17 cellular contexts compared by ENCODE assay signal in genomic region chr9:113223963-113224362, GRCh38. TPM values are rescaled to one million over a fixed set of nuclear protein-coding genes. Genes with fewer than 3 reads are reported as not detected.
DNase-seq lines count a peak whose midpoint lies in the region; ATAC-seq, FAIRE-seq and TF ChIP-seq lines count a peak whose summit lies in the region.
"Had no signal": no experiment of that assay in that cellular context is flagged by ENCODE, and none has a peak within 500 bp of the region (broad histone marks: within the 10 kb centered on the region; RNA-seq: fewer than 3 reads in every experiment).

No MANE protein-coding gene starts in this region.

- DNase-seq in IMR-90 (peak; percentile 96), K562 (ENCODE audit: extremely low read depth in 1 of 4, low spot score in 3 of 4) (no peak), mesenchymal stem cell (peak; percentile 97), NCI-H774 (lab: John Stamatoyannopoulos, UW) (no peak), stomach (no peak), cardiac septum (ENCODE audit: low spot score) (no peak), HK-2 (ENCODE audit: unreplicated experiment) (no peak)
- DNase-seq: activated CD4-positive, alpha-beta memory T cell treated with anti-CD3 and anti-CD28 coated beads, Interleukin-2, amount 10 ng/mL, durations not matched to agents 7 days and 5 days; activated T-cell treated with anti-CD3 and anti-CD28 coated beads, Interleukin-2, amount 50 U/mL, for 48 hours; central memory CD4-positive, alpha-beta T cell; left colon; NCI-H1105 treated with DMSO at 0.1 percent for 48 hours; NCI-H82; sigmoid colon; stimulated activated CD4-positive, alpha-beta T cell treated with anti-CD3 and anti-CD28 coated beads, Interleukin-2, amount 100 ng/mL, for 24 hours; substantia nigra had no signal

- H3K9ac ChIP-seq in BLaER1 (no peak overlapping the region), IMR-90 (ENCODE audit: low read depth, low read length) (no peak overlapping the region), K562 (ENCODE audit: insufficient read depth in 1 of 2, low read depth in 2 of 2, low read length in 2 of 2) (no peak overlapping the region), mesenchymal stem cell (ENCODE audit: low read length) (peak overlapping the region; percentile 95)

- dilution Hi-C loops in IMR-90 (cut with HindIII; ENCODE audit: low sequenced_read_pairs, unreplicated experiment), result no loop called here

- H3K4me1 ChIP-seq in BLaER1 (peaks cover 38% of the 10 kb centered on the region), IMR-90 (ENCODE audit: control insufficient read depth, insufficient read depth, low read length) (peaks cover 10% of the 10 kb centered on the region), K562 (replicated peaks in 1 of 2; ENCODE audit: control insufficient read depth in 2 of 2, insufficient read depth in 2 of 2, low read length in 2 of 2) (peaks cover 6 to 35% of the 10 kb centered on the region in 2 experiments; a peak in 3 of 5 replicates), mesenchymal stem cell (ENCODE audit: control insufficient read depth, insufficient read depth, low read depth, low read length) (no peaks in the 10 kb centered on the region), stomach (peaks cover 22 to 63% (median 31%) of the 10 kb centered on the region in 4 donors)

- no peak overlapping the region for H2AK5ac ChIP-seq in IMR-90 (ENCODE audit: low read depth, low read length)
- H2AK5ac ChIP-seq in mesenchymal stem cell (ENCODE audit: low read length, severe bottlenecking), result no peak overlapping the region

- no peak overlapping the region for H3K23ac ChIP-seq in IMR-90 (ENCODE audit: low read depth, low read length)
- H3K23ac ChIP-seq in mesenchymal stem cell (ENCODE audit: low read length in 2 of 2), result no peak overlapping the region

- WGBS in IMR-90 (ENCODE audit: extremely low coverage in 2 of 2, insufficient read length in 1 of 2), 2 experiments, result no CpG with 5 or more reads among the region's 2 CpGs
- WGBS in K562 (ENCODE audit: insufficient coverage, low coverage, missing lambda C conversion rate), result 53% methylated on average over 2 of the region's 2 CpGs
- no CpG with 5 or more reads among the region's 2 CpGs for WGBS in mesenchymal stem cell
- WGBS in stomach, 5 donors, result 71 to 90% (median 80%) methylated on average over 2 of the region's 2 CpGs

- H3K18ac ChIP-seq in IMR-90 (ENCODE audit: low read depth, low read length) (peak overlapping the region; percentile 44; the same call in 1 of the 2 replicates), mesenchymal stem cell (ENCODE audit: low read depth in 1 of 2, low read length in 2 of 2) (no peak overlapping the region)

- no peak overlapping the region for H2BK12ac ChIP-seq in mesenchymal stem cell (ENCODE audit: low read length in 2 of 2)

- no peak overlapping the region for H4K5ac ChIP-seq in IMR-90 (ENCODE audit: low read depth, low read length)

- TF ChIP-seq POLR2A in IMR-90 (IDR thresholded peaks at IDR 0.05; ENCODE audit: low read depth, low read length) (no peak), K562 (conservative IDR thresholded peaks at IDR 0.05) (no peak), stomach (IDR thresholded peaks at IDR 0.05) (no peak)

- in situ Hi-C loops in IMR-90 (cut with MboI; ENCODE audit: low sequenced_read_pairs), result no loop called here
- in situ Hi-C loops in K562 (cut with MboI), result no loop called here

- 0 out of 4 replicates have a peak overlapping the region, but pooled peaks of 1 of the 2 experiments have one; percentile 33 for H4K8ac ChIP-seq in IMR-90 (ENCODE audit: low read depth in 2 of 2, low read length in 2 of 2)
- no peak overlapping the region for H4K8ac ChIP-seq in mesenchymal stem cell (ENCODE audit: low read length)

- H4K20me1 ChIP-seq in BLaER1 (peaks cover 14% of the 10 kb centered on the region; the same call in 1 of the 2 replicates), IMR-90 (ENCODE audit: insufficient read depth, low read length) (peaks cover 4% of the 10 kb centered on the region; the same call in 1 of the 2 replicates), K562 (replicated peaks; ENCODE audit: control insufficient read depth, insufficient read depth, low read length) (0 out of 2 replicates have a peak, but pooled peaks cover 2% of the 10 kb centered on the region)

- H2BK5ac ChIP-seq in IMR-90 (ENCODE audit: low read depth, low read length, poor library complexity, severe bottlenecking), result peak overlapping the region; percentile 80
- no peak overlapping the region for H2BK5ac ChIP-seq in mesenchymal stem cell (ENCODE audit: low read depth, low read length, poor library complexity, severe bottlenecking)

- H3K9me3 ChIP-seq in BLaER1 (no peaks in the 10 kb centered on the region), IMR-90 (ENCODE audit: control insufficient read depth, insufficient read depth, low read length) (no peaks in the 10 kb centered on the region), K562 (replicated peaks; ENCODE audit: control insufficient read depth, insufficient read depth, low read depth, low read length) (no peaks in the 10 kb centered on the region), mesenchymal stem cell (ENCODE audit: control insufficient read depth, low read length) (no peaks in the 10 kb centered on the region), stomach (no peaks in the 10 kb centered on the region)
- H3K9me3 ChIP-seq: sigmoid colon had no signal

- CTCF ChIA-PET in IMR-90 (lab: Yijun Ruan, JAX), result interaction anchor here (0.5 to 0.6 kb wide), 2 partner anchors 15 to 36 kb away, joined by 3 to 7 read pairs; no protein-coding TSS in a partner anchor
- CTCF ChIA-PET in K562 (lab: Yijun Ruan, JAX; ENCODE audit: low intra/inter-chr PET ratio), result no interaction called here

- no peak overlapping the region for H2AFZ ChIP-seq in IMR-90 (replicated peaks; ENCODE audit: low read length, poor library complexity)
- no peak overlapping the region for H2AFZ ChIP-seq in K562 (ENCODE audit: low read depth, low read length)
- H2AFZ ChIP-seq in mesenchymal stem cell (ENCODE audit: low read depth, low read length), result no peak overlapping the region

- no peak overlapping the region for H4K91ac ChIP-seq in IMR-90 (ENCODE audit: insufficient read depth, low read depth, low read length)
- no peak overlapping the region for H4K91ac ChIP-seq in mesenchymal stem cell (ENCODE audit: low read length)

- H3K56ac ChIP-seq in IMR-90 (ENCODE audit: extremely low read depth, insufficient read depth, low read length), result no peak overlapping the region

- peaks cover 3% of the 10 kb centered on the region; the same call in 1 of the 2 replicates for H3K9me1 ChIP-seq in IMR-90 (ENCODE audit: insufficient read depth, low read length)
- no peaks in the 10 kb centered on the region for H3K9me1 ChIP-seq in K562 (ENCODE audit: control insufficient read depth, insufficient read depth, low read length)

- H3K4me3 ChIP-seq in BLaER1 (no peak overlapping the region), IMR-90 (ENCODE audit: insufficient read depth, low read depth, low read length) (no peak overlapping the region), K562 (no peak overlapping the region), mesenchymal stem cell (ENCODE audit: insufficient read depth in 1 of 2, low read depth in 1 of 2, low read length in 2 of 2) (no peak overlapping the region), stomach (no peak overlapping the region)
- H3K4me3 ChIP-seq: sigmoid colon had no signal

- H2BK15ac ChIP-seq in IMR-90 (ENCODE audit: low read depth, low read length) (no peak overlapping the region), mesenchymal stem cell (ENCODE audit: low read depth, poor library complexity, severe bottlenecking) (no peak overlapping the region)

- H3K14ac ChIP-seq in IMR-90 (replicated peaks; ENCODE audit: low read depth, low read length), result no peak overlapping the region
- H3K14ac ChIP-seq in mesenchymal stem cell (ENCODE audit: low read length in 2 of 2), result no peak overlapping the region

- H2BK20ac ChIP-seq in IMR-90 (ENCODE audit: low read depth, low read length), result no peak overlapping the region

- no peak overlapping the region for H2AK9ac ChIP-seq in IMR-90 (replicated peaks; ENCODE audit: low read depth, low read length, poor library complexity)

- TF ChIP-seq CTCF in IMR-90 (conservative IDR thresholded peaks at IDR 0.05; ENCODE audit: low read depth, low read length) (no peak), K562 (IDR thresholded peaks at IDR 0.05 in 2 of 3, conservative IDR thresholded peaks at IDR 0.05 in 1 of 3; ENCODE audit: insufficient read depth in 2 of 3, low read depth in 1 of 3, low read length in 3 of 3) (no peak), stomach (IDR thresholded peaks at IDR 0.05) (no peak)

- peak overlapping the region; percentile 97; the same call in 1 of the 2 replicates for H3K4me2 ChIP-seq in BLaER1
- peak overlapping the region; percentile 37; the same call in 1 of the 2 replicates for H3K4me2 ChIP-seq in IMR-90 (ENCODE audit: low read depth, low read length)
- no peak overlapping the region for H3K4me2 ChIP-seq in K562 (ENCODE audit: insufficient read depth, low read length)
- H3K4me2 ChIP-seq in mesenchymal stem cell (ENCODE audit: low read length, poor library complexity, severe bottlenecking), result no peak overlapping the region

- BruUV-seq in IMR-90 (replicated peaks; lab: Mats Ljungman, UMichigan) (no TSS peak), K562 (replicated peaks; lab: Mats Ljungman, UMichigan) (no TSS peak)

- H3K79me2 ChIP-seq in K562 (ENCODE audit: control insufficient read depth, insufficient read depth, low read length), result peaks cover 67% of the 10 kb centered on the region

- peaks cover 41 to 80% of the 10 kb centered on the region in 2 experiments for H3K79me1 ChIP-seq in IMR-90 (ENCODE audit: low read depth in 1 of 2, low read length in 2 of 2)
- H3K79me1 ChIP-seq in mesenchymal stem cell (replicated peaks; ENCODE audit: low read length, poor library complexity, severe bottlenecking), result peaks cover 25% of the 10 kb centered on the region

- POLR2A ChIA-PET in IMR-90 (lab: Charles Lee; ENCODE audit: unreplicated experiment), result no interaction called here
- POLR2A ChIA-PET in K562 (lab: Yijun Ruan, JAX), result interaction anchor here (1.0 kb wide), 1 partner anchor 23 kb away, joined by 3 read pairs; no protein-coding TSS in a partner anchor

- H2BK120ac ChIP-seq in IMR-90 (ENCODE audit: low read depth, low read length) (no peak overlapping the region), mesenchymal stem cell (ENCODE audit: low read depth, low read length) (no peak overlapping the region)

- H3K27me3 ChIP-seq in BLaER1 (no peaks in the 10 kb centered on the region), IMR-90 (ENCODE audit: control insufficient read depth, insufficient read depth, low read length) (no peaks in the 10 kb centered on the region), K562 (ENCODE audit: control insufficient read depth in 2 of 2, insufficient read depth in 2 of 2, low read length in 2 of 2) (no peaks in the 10 kb centered on the region), mesenchymal stem cell (ENCODE audit: control insufficient read depth in 1 of 2, insufficient read depth in 1 of 2, low read length in 2 of 2) (no peaks in the 10 kb centered on the region), stomach (no peaks in the 10 kb centered on the region)
- H3K27me3 ChIP-seq: sigmoid colon had no signal

- intact Hi-C loops in IMR-90 (cut with micrococcal nuclease), result no loop called here
- intact Hi-C loops in K562 (cut with micrococcal nuclease), result no loop called here
- intact Hi-C loops in stomach (cut with DNase I; ENCODE audit: low total_unique reads), result no loop called here
- intact Hi-C loops in cardiac septum (cut with DNase I), result no loop called here

- H3K4ac ChIP-seq in IMR-90 (ENCODE audit: low read depth, low read length) (no peak overlapping the region), mesenchymal stem cell (ENCODE audit: low read depth in 1 of 2, low read length in 2 of 2) (no peak overlapping the region)

- no peak for FAIRE-seq in K562 (lab: Jason Lieb, UNC)

- TF ChIP-seq RAD21 in IMR-90 (IDR thresholded peaks at IDR 0.05; ENCODE audit: low read length), result no peak
- TF ChIP-seq RAD21 in K562 (CRISPR knock-in tag; conservative IDR thresholded peaks at IDR 0.05 in 1 of 2, IDR thresholded peaks at IDR 0.05 in 1 of 2), result no peak

- ATAC-seq in IMR-90 (ENCODE audit: low read depth) (peak; percentile 12), K562 (no peak)
- ATAC-seq: left colon had no signal

- H3K27ac ChIP-seq in BLaER1 (no peak overlapping the region), IMR-90 (ENCODE audit: insufficient read depth, low read length) (no peak overlapping the region), K562 (ENCODE audit: extremely low read depth, low read depth, low read length) (no peak overlapping the region), mesenchymal stem cell (ENCODE audit: low read length, poor library complexity, severe bottlenecking) (no peak overlapping the region), stomach (no peak overlapping the region)
- H3K27ac ChIP-seq: sigmoid colon had no signal

- peaks cover 24% of the 10 kb centered on the region for H3K36me3 ChIP-seq in BLaER1
- H3K36me3 ChIP-seq in IMR-90 (ENCODE audit: control insufficient read depth, insufficient read depth, low read length), result peaks cover 2% of the 10 kb centered on the region
- peaks cover 21% of the 10 kb centered on the region; the same call in 2 of the 3 replicates for H3K36me3 ChIP-seq in K562 (ENCODE audit: control insufficient read depth, insufficient read depth, low read length)
- peaks cover 0 to 26% of the 10 kb centered on the region in 2 experiments for H3K36me3 ChIP-seq in mesenchymal stem cell (ENCODE audit: control insufficient read depth in 1 of 2, insufficient read depth in 2 of 2, low read depth in 1 of 2, low read length in 2 of 2)
- H3K36me3 ChIP-seq in stomach, result no peaks in the 10 kb centered on the region
- H3K36me3 ChIP-seq: sigmoid colon had no signal

- TF ChIP-seq EP300 in K562 (IDR thresholded peaks at IDR 0.05; ENCODE audit: low read length) (no peak), stomach (IDR thresholded peaks at IDR 0.05) (no peak)

RNA-seq across cellular contexts. Expression of gene SLC31A1, which starts 2.6 kb away (rescaled TPM):
- 23.3 and 27.5 TPM in 2 replicates for total RNA-seq in IMR-90 (2012; rRNA removed)
- 16.4 and 17.9 TPM in 2 replicates for polyA plus RNA-seq in IMR-90 (2012; rRNA removed)
- 9.3 and 10.2 TPM in 2 replicates for polyA plus RNA-seq in IMR-90 (2012; cell fraction: cytosol; rRNA removed)
- polyA plus RNA-seq in IMR-90 (2012; cell fraction: nucleus; rRNA removed; ENCODE audit: low replicate concordance), result 1.9 and 7.6 TPM in 2 replicates
- 27.5 and 46.2 TPM in 2 replicates for total RNA-seq in K562 (2011; cell fraction: chromatin; rRNA removed; ENCODE audit: low replicate concordance)
- total RNA-seq in K562 (2011; cell fraction: nucleolus; rRNA removed), result 29.9 and 34.7 TPM in 2 replicates
- total RNA-seq in K562 (2011; cell fraction: nucleoplasm; rRNA removed), result 63.7 and 98.0 TPM in 2 replicates
- 15.4 and 17.2 TPM in 2 replicates for total RNA-seq in K562 (2014; rRNA removed)
- 28.6 and 29.9 TPM in 2 replicates for total RNA-seq in K562 (2014; rRNA removed; fragmentation: Illumina TruSeq; extraction: Trizol)
- 17.3 and 19.7 TPM in 2 replicates for total RNA-seq in K562 (2015; rRNA removed; fragmentation: Illumina TruSeq; extraction: Trizol)
- 25.8 and 25.9 TPM in 2 replicates for total RNA-seq in K562 (2021)
- polyA plus RNA-seq in K562 (2011; rRNA removed), result 39.3 and 40.7 TPM in 2 replicates
- polyA plus RNA-seq in K562 (2011; cell fraction: cytosol; rRNA removed), result 23.0 and 45.3 TPM in 2 replicates
- polyA plus RNA-seq in K562 (2011; cell fraction: nucleus; rRNA removed), result 5.1 and 7.0 TPM in 2 replicates
- polyA plus RNA-seq in K562 (2012), result 28.0 and 65.7 TPM in 2 replicates
- polyA plus RNA-seq in K562 (2014; fragmentation: Illumina TruSeq; extraction: Trizol), result 32.0 and 34.6 TPM in 2 replicates
- polyA plus RNA-seq in K562 (2014; fragmentation: Nextera tagmentation; extraction: Ambion mirVana), result 10 to 100 TPM; 21.7 to 30.7 TPM
- 19.7 and 25.4 TPM in 2 replicates for polyA plus RNA-seq in K562 (2014; rRNA removed)
- 41.4 and 42.7 TPM in 2 replicates for polyA minus RNA-seq in K562 (2011; rRNA and poly(A)+ RNA removed)
- polyA minus RNA-seq in K562 (2011; cell fraction: cytosol; rRNA and poly(A)+ RNA removed), result 14.0 and 17.5 TPM in 2 replicates
- polyA minus RNA-seq in K562 (2011; cell fraction: nucleus; rRNA and poly(A)+ RNA removed), result 7.4 and 12.8 TPM in 2 replicates
- polyA plus RNA-seq in mesenchymal stem cell (2013, experiment 1 of 2), result 73.5 TPM
- 76.5 TPM for polyA plus RNA-seq in mesenchymal stem cell (2013, experiment 2 of 2)
- total RNA-seq in stomach, result 100 to 1,000 TPM in 1 of 5 donors, 10 to 100 TPM in 4; 11.1 to 106 (median 18.8) TPM
- polyA plus RNA-seq in stomach, result 1 to 10 TPM; 4.7 to 8.2 (median 4.9) TPM
- total RNA-seq in cardiac septum, result 9.6 TPM

RNA-seq across cellular contexts. Expression of gene FKBP15, which starts 2.9 kb away (rescaled TPM):
- 25.5 and 25.6 TPM in 2 replicates for total RNA-seq in IMR-90 (2012; rRNA removed)
- 20.1 and 20.4 TPM in 2 replicates for polyA plus RNA-seq in IMR-90 (2012; rRNA removed)
- 8.6 and 9.6 TPM in 2 replicates for polyA plus RNA-seq in IMR-90 (2012; cell fraction: cytosol; rRNA removed)
- polyA plus RNA-seq in IMR-90 (2012; cell fraction: nucleus; rRNA removed; ENCODE audit: low replicate concordance), result 20.7 and 43.2 TPM in 2 replicates
- 86.3 and 101 TPM in 2 replicates for total RNA-seq in K562 (2011; cell fraction: chromatin; rRNA removed; ENCODE audit: low replicate concordance)
- total RNA-seq in K562 (2011; cell fraction: nucleolus; rRNA removed), result 43.7 and 47.4 TPM in 2 replicates
- total RNA-seq in K562 (2011; cell fraction: nucleoplasm; rRNA removed), result 73.0 and 105 TPM in 2 replicates
- 15.2 and 18.3 TPM in 2 replicates for total RNA-seq in K562 (2014; rRNA removed)
- 16.3 and 18.1 TPM in 2 replicates for total RNA-seq in K562 (2014; rRNA removed; fragmentation: Illumina TruSeq; extraction: Trizol)
- 20.1 and 21.6 TPM in 2 replicates for total RNA-seq in K562 (2015; rRNA removed; fragmentation: Illumina TruSeq; extraction: Trizol)
- total RNA-seq in K562 (2021), result 17.9 and 18.9 TPM in 2 replicates
- polyA plus RNA-seq in K562 (2011; rRNA removed), result 38.0 and 45.2 TPM in 2 replicates
- polyA plus RNA-seq in K562 (2011; cell fraction: cytosol; rRNA removed), result 23.5 and 35.7 TPM in 2 replicates
- 119 and 124 TPM in 2 replicates for polyA plus RNA-seq in K562 (2011; cell fraction: nucleus; rRNA removed)
- 15.5 and 15.7 TPM in 2 replicates for polyA plus RNA-seq in K562 (2012)
- 19.5 and 23.2 TPM in 2 replicates for polyA plus RNA-seq in K562 (2014; fragmentation: Illumina TruSeq; extraction: Trizol)
- 10 to 100 TPM in 1 of 2 experiments, 1 to 10 TPM in 1; 8.7 to 15.3 TPM for polyA plus RNA-seq in K562 (2014; fragmentation: Nextera tagmentation; extraction: Ambion mirVana)
- polyA plus RNA-seq in K562 (2014; rRNA removed), result 17.9 and 18.9 TPM in 2 replicates
- 63.8 and 69.0 TPM in 2 replicates for polyA minus RNA-seq in K562 (2011; rRNA and poly(A)+ RNA removed)
- polyA minus RNA-seq in K562 (2011; cell fraction: cytosol; rRNA and poly(A)+ RNA removed), result 13.3 and 21.6 TPM in 2 replicates
- 63.8 and 108 TPM in 2 replicates for polyA minus RNA-seq in K562 (2011; cell fraction: nucleus; rRNA and poly(A)+ RNA removed)
- 20.0 TPM for polyA plus RNA-seq in mesenchymal stem cell (2013, experiment 1 of 2)
- 18.3 TPM for polyA plus RNA-seq in mesenchymal stem cell (2013, experiment 2 of 2)
- total RNA-seq in stomach, result 10 to 100 TPM; 11.1 to 36.6 (median 23.8) TPM
- polyA plus RNA-seq in stomach, result 1 to 10 TPM; 5.5 to 9.6 (median 6.0) TPM
- total RNA-seq in cardiac septum, result 17.9 TPM

RNA-seq across cellular contexts. Expression of gene CDC26, which starts 51.4 kb away (rescaled TPM):
- total RNA-seq in IMR-90 (2012; rRNA removed) (16.5 and 49.2 TPM in 2 replicates), K562 (2014; rRNA removed) (38.9 and 49.8 TPM in 2 replicates), K562 (2014; rRNA removed; fragmentation: Illumina TruSeq; extraction: Trizol) (60.0 and 61.5 TPM in 2 replicates), K562 (2015; rRNA removed; fragmentation: Illumina TruSeq; extraction: Trizol) (63.9 and 65.3 TPM in 2 replicates), K562 (2021) (33.0 TPM in 2 replicates), stomach (10 to 100 TPM in 4 of 5 donors, 1 to 10 TPM in 1; 7.2 to 46.1 (median 25.4) TPM), cardiac septum (35.1 TPM)
- polyA plus RNA-seq in IMR-90 (2012; rRNA removed) (27.4 and 32.7 TPM in 2 replicates), K562 (2011; rRNA removed) (30.1 and 42.9 TPM in 2 replicates), K562 (2014; fragmentation: Illumina TruSeq; extraction: Trizol) (69.5 and 76.9 TPM in 2 replicates), K562 (2014; fragmentation: Nextera tagmentation; extraction: Ambion mirVana) (100 to 1,000 TPM; 132 to 147 TPM), K562 (2014; rRNA removed) (57.4 and 64.6 TPM in 2 replicates), stomach (10 to 100 TPM; 28.2 to 66.4 (median 45.3) TPM)
- 4.0 and 14.4 TPM in 2 replicates for polyA plus RNA-seq in IMR-90 (2012; cell fraction: cytosol; rRNA removed)
- 1.1 and 14.2 TPM in 2 replicates for polyA plus RNA-seq in IMR-90 (2012; cell fraction: nucleus; rRNA removed; ENCODE audit: low replicate concordance)
- 6.0 and 15.5 TPM in 2 replicates for total RNA-seq in K562 (2011; cell fraction: chromatin; rRNA removed; ENCODE audit: low replicate concordance)
- total RNA-seq in K562 (2011; cell fraction: nucleolus; rRNA removed), result 3.7 and 4.7 TPM in 2 replicates
- 6.2 and 8.5 TPM in 2 replicates for total RNA-seq in K562 (2011; cell fraction: nucleoplasm; rRNA removed)
- 7.1 and 20.4 TPM in 2 replicates for polyA plus RNA-seq in K562 (2011; cell fraction: cytosol; rRNA removed)
- polyA plus RNA-seq in K562 (2011; cell fraction: nucleus; rRNA removed), result 9.9 and 13.4 TPM in 2 replicates
- polyA plus RNA-seq in K562 (2012), result 24.7 and 64.4 TPM in 2 replicates
- polyA minus RNA-seq in K562 (2011; rRNA and poly(A)+ RNA removed), result 29.1 and 33.8 TPM in 2 replicates
- polyA minus RNA-seq in K562 (2011; cell fraction: cytosol; rRNA and poly(A)+ RNA removed), result 6.0 and 11.5 TPM in 2 replicates
- polyA minus RNA-seq in K562 (2011; cell fraction: nucleus; rRNA and poly(A)+ RNA removed), result 3.5 and 8.0 TPM in 2 replicates
- 41.1 TPM for polyA plus RNA-seq in mesenchymal stem cell (2013, experiment 1 of 2)
- polyA plus RNA-seq in mesenchymal stem cell (2013, experiment 2 of 2), result 41.9 TPM

RNA-seq across cellular contexts. Expression of gene PRPF4, which starts 51.5 kb away (rescaled TPM):
- total RNA-seq in IMR-90 (2012; rRNA removed) (32.5 and 38.0 TPM in 2 replicates), K562 (2014; rRNA removed) (36.2 and 39.8 TPM in 2 replicates), K562 (2014; rRNA removed; fragmentation: Illumina TruSeq; extraction: Trizol) (42.4 and 45.0 TPM in 2 replicates), K562 (2015; rRNA removed; fragmentation: Illumina TruSeq; extraction: Trizol) (52.7 and 53.2 TPM in 2 replicates), K562 (2021) (36.1 and 36.7 TPM in 2 replicates), stomach (10 to 100 TPM in 2 of 5 donors, 1 to 10 TPM in 3; 3.2 to 25.0 (median 9.9) TPM), cardiac septum (10.5 TPM)
- polyA plus RNA-seq in IMR-90 (2012; rRNA removed) (20.7 and 21.4 TPM in 2 replicates), K562 (2011; rRNA removed) (18.3 and 26.1 TPM in 2 replicates), K562 (2014; fragmentation: Illumina TruSeq; extraction: Trizol) (44.7 and 49.8 TPM in 2 replicates), K562 (2014; fragmentation: Nextera tagmentation; extraction: Ambion mirVana) (10 to 100 TPM; 25.8 to 66.0 TPM), K562 (2014; rRNA removed) (29.5 and 30.2 TPM in 2 replicates), stomach (10 to 100 TPM in 2 of 3 donors, 1 to 10 TPM in 1; 7.8 to 11.4 (median 10.0) TPM)
- polyA plus RNA-seq in IMR-90 (2012; cell fraction: cytosol; rRNA removed), result 9.6 and 17.1 TPM in 2 replicates
- polyA plus RNA-seq in IMR-90 (2012; cell fraction: nucleus; rRNA removed; ENCODE audit: low replicate concordance), result 5.4 and 11.1 TPM in 2 replicates
- total RNA-seq in K562 (2011; cell fraction: chromatin; rRNA removed; ENCODE audit: low replicate concordance), result 40.6 and 50.9 TPM in 2 replicates
- total RNA-seq in K562 (2011; cell fraction: nucleolus; rRNA removed), result 20.5 and 23.0 TPM in 2 replicates
- total RNA-seq in K562 (2011; cell fraction: nucleoplasm; rRNA removed), result 26.3 and 27.7 TPM in 2 replicates
- polyA plus RNA-seq in K562 (2011; cell fraction: cytosol; rRNA removed), result 19.0 and 20.2 TPM in 2 replicates
- 15.4 and 18.4 TPM in 2 replicates for polyA plus RNA-seq in K562 (2011; cell fraction: nucleus; rRNA removed)
- polyA plus RNA-seq in K562 (2012), result 26.0 and 38.2 TPM in 2 replicates
- polyA minus RNA-seq in K562 (2011; rRNA and poly(A)+ RNA removed), result 19.3 and 21.5 TPM in 2 replicates
- polyA minus RNA-seq in K562 (2011; cell fraction: cytosol; rRNA and poly(A)+ RNA removed), result 17.4 and 19.7 TPM in 2 replicates
- polyA minus RNA-seq in K562 (2011; cell fraction: nucleus; rRNA and poly(A)+ RNA removed), result 9.0 and 15.3 TPM in 2 replicates
- polyA plus RNA-seq in mesenchymal stem cell (2013, experiment 1 of 2), result 16.5 TPM
- polyA plus RNA-seq in mesenchymal stem cell (2013, experiment 2 of 2), result 15.6 TPM

Comparison
In these comparisons a context has a peak if more than half of its experiments do, and no peak if none do; other contexts are left out.
1. H3K4me2 ChIP-seq: peak in BLaER1 (single experiment) and IMR-90 (single experiment); none in K562 (single experiment) and mesenchymal stem cell (single experiment).
2. DNase-seq: peak in IMR-90 (single experiment) and mesenchymal stem cell (single experiment); none in K562 (0 of 4), NCI-H774 (single experiment), stomach (single experiment), cardiac septum (single experiment) and HK-2 (single experiment).